In the genomic region with DNA sequence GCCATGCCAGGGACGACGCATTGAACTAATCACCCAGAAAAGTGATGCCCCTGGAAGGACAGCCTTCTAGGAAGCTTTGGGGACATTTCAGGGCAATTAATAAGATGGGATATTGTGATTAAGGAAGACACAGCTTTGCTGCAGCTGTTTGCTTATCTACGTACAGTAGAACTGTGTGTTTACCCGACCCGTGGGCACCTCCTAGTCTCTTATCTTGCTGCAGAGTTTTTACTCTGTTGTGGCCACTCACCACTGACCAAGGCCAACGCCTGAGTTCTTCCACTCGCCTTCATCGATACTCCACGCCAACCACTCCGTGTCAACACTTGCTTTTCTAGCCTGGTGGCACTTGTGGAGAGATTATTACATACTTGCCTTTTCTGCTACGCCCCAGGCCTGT, we compare ENCODE assay signal across 1 cellular context.
TF ChIP-seq lines count a peak whose summit lies in the region.

No MANE protein-coding gene starts in this region.

TF ChIP-seq in K562, 482 proteins besides CTCF, POLR2A, EP300 and RAD21 (continued from another document):
- no peak for TF ChIP-seq ILK (tag; IDR thresholded peaks at IDR 0.05; ENCODE audit: borderline replicate concordance, low read depth)
- peak; percentile 64; the same call in 1 of the 2 replicates for TF ChIP-seq MTA3 (IDR thresholded peaks at IDR 0.05; ENCODE audit: borderline replicate concordance)
- TF ChIP-seq ZNF143 (CRISPR knock-in tag; IDR thresholded peaks at IDR 0.05), result no peak
- no peak for TF ChIP-seq RBM22 (IDR thresholded peaks at IDR 0.05; ENCODE audit: low read depth, low read length, poor library complexity, severe bottlenecking)
- TF ChIP-seq, protein P1, sequence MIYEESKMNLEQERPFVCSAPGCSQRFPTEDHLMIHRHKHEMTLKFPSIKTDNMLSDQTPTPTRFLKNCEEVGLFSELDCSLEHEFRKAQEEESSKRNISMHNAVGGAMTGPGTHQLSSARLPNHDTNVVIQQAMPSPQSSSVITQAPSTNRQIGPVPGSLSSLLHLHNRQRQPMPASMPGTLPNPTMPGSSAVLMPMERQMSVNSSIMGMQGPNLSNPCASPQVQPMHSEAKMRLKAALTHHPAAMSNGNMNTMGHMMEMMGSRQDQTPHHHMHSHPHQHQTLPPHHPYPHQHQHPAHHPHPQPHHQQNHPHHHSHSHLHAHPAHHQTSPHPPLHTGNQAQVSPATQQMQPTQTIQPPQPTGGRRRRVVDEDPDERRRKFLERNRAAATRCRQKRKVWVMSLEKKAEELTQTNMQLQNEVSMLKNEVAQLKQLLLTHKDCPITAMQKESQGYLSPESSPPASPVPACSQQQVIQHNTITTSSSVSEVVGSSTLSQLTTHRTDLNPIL (CRISPR knock-in tag; IDR thresholded peaks at IDR 0.05), result no peak
- 0 out of 4 replicates have a peak, but pooled peaks of 1 of the 2 experiments have one; percentile 10 for TF ChIP-seq FOXA3 (CRISPR knock-in tag; conservative IDR thresholded peaks at IDR 0.05 in 1 of 2, IDR thresholded peaks at IDR 0.05 in 1 of 2)
- TF ChIP-seq MYBL2 (IDR thresholded peaks at IDR 0.05; ENCODE audit: low read depth), result no peak
- TF ChIP-seq MYBL2 (CRISPR knock-in tag; IDR thresholded peaks at IDR 0.05; ENCODE audit: borderline replicate concordance), result no peak
- TF ChIP-seq TEAD2 (tag; IDR thresholded peaks at IDR 0.05), result no peak
- TF ChIP-seq E2F3 (CRISPR knock-in tag; IDR thresholded peaks at IDR 0.05), result no peak
- TF ChIP-seq ZNF133 (CRISPR knock-in tag; IDR thresholded peaks at IDR 0.05), result no peak
- TF ChIP-seq, protein P2, sequence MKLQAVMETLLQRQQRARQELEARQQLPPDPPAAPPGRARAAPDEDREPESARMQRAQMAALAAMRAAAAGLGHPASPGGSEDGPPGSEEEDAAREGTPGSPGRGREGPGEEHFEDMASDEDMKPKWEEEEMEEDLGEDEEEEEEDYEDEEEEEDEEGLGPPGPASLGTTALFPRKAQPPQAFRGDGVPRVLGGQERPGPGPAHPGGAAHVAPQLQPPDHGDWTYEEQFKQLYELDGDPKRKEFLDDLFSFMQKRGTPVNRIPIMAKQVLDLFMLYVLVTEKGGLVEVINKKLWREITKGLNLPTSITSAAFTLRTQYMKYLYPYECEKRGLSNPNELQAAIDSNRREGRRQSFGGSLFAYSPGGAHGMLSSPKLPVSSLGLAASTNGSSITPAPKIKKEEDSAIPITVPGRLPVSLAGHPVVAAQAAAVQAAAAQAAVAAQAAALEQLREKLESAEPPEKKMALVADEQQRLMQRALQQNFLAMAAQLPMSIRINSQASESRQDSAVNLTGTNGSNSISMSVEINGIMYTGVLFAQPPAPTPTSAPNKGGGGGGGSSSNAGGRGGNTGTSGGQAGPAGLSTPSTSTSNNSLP (IDR thresholded peaks at IDR 0.05; ENCODE audit: borderline replicate concordance, low read depth, low read length), result no peak
- no peak for TF ChIP-seq ZNF76 (CRISPR knock-in tag; IDR thresholded peaks at IDR 0.05; ENCODE audit: borderline replicate concordance)
- TF ChIP-seq DACH1 (IDR thresholded peaks at IDR 0.05; ENCODE audit: partially characterized antibody), result no peak
- TF ChIP-seq MYC (IDR thresholded peaks at IDR 0.05; ENCODE audit: low read depth, low read length), result no peak
- TF ChIP-seq MYC (CRISPR knock-in tag; IDR thresholded peaks at IDR 0.05; ENCODE audit: borderline replicate concordance, low read depth), result no peak
TF ChIP-seq in K562: peak in this region for 21.
